Comparison of ENCODE assay signal across 1 cellular context in the genomic region with DNA sequence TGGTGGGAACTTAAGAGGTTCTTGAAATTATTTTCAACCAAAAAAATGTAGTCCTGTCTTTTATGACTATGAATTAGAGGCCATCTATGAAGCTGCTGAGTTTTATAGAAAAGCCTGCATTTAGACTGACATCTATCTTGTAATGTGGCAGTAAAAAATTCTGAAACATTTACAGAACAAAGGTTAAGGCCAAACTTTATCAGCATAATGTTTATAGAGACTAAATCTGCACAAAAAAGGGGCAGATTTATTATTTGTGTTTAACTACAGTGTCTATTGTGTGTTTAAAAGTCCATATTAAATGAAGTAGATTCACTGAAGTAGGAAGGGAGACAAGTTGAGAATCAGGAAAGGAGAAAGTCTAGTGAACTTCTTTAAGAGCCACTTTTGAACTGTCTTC.
TF ChIP-seq lines count a peak whose summit lies in the region.

No MANE protein-coding gene starts in this region.

TF ChIP-seq in HepG2, 621 proteins besides CTCF, POLR2A, EP300 and RAD21:
- no peak for TF ChIP-seq ZNF7 (CRISPR knock-in tag; IDR thresholded peaks at IDR 0.05)
- no peak for TF ChIP-seq ARNTL (CRISPR knock-in tag; IDR thresholded peaks at IDR 0.05)
- TF ChIP-seq, protein P1, sequence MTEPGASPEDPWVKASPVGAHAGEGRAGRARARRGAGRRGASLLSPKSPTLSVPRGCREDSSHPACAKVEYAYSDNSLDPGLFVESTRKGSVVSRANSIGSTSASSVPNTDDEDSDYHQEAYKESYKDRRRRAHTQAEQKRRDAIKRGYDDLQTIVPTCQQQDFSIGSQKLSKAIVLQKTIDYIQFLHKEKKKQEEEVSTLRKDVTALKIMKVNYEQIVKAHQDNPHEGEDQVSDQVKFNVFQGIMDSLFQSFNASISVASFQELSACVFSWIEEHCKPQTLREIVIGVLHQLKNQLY (CRISPR knock-in tag; IDR thresholded peaks at IDR 0.05) = no peak
